ENCODE assay signal across 1 cellular context in the genomic region with DNA sequence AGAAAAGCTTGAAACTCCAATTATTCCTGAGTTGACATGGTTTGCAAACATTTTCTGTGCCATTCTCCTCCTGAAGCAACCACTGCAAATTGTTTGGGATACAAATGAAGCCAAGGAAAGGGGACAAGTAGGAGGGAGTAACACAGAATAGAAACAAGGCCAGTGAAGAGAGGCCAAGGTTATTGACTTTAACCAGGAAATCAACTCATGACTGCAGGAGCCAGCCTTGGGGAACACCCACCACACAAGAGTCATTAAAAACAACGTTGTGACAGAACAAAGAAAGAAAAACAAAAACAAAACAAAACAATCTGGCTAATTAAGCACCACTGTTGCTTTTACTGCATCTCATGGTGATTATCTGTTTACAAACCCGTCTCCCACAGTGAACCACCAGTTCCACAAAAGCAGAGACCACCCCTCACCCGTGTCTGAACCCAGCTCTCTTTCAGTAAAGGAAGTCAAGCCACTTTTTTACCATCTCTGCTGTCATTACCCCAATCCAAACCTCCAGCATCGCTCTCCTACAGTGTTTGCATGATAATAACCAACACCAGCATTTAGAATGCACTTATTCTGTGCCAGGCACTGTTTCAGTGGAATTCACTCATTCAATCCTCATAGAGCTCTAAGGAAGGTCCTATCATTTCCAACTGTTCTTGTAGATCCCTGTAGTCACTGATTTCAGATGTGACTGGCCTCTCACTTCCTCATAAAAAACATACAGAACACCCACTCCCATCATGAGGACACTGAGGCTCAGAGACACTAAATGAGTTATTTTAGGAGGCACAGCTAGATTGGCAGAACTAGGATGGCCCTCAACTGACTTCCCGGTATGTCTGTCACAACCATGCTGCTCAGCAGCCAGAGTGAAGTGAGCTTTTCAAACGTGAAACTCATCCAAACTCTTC.
TF ChIP-seq lines count a peak whose summit lies in the region.

No MANE protein-coding gene starts in this region.

TF ChIP-seq in WTC11, 78 proteins besides CTCF, POLR2A, EP300 and RAD21 (continued from another document):
- peak; percentile 65; the same call in 1 of the 2 replicates for TF ChIP-seq FOXP4 (CRISPR knock-in tag; IDR thresholded peaks at IDR 0.05)
